In genomic region chr6:90497411-90497810, GRCh38 we compare ENCODE assay signal across 1 cellular context.
TF ChIP-seq lines count a peak whose summit lies in the region.

No MANE protein-coding gene starts in this region.

TF ChIP-seq in A549, 52 proteins besides CTCF, POLR2A, EP300 and RAD21 (continued from another document):
- no peak for TF ChIP-seq ATOH8 (CRISPR knock-in tag; IDR thresholded peaks at IDR 0.05; ENCODE audit: low read depth)
- TF ChIP-seq CHD2 (IDR thresholded peaks at IDR 0.05; ENCODE audit: low read length, partially characterized antibody), result no peak
- TF ChIP-seq PHF8 (IDR thresholded peaks at IDR 0.05; ENCODE audit: borderline replicate concordance, low read depth), result no peak
- TF ChIP-seq MYC (IDR thresholded peaks at IDR 0.05; ENCODE audit: borderline replicate concordance, low read length), result no peak
- TF ChIP-seq MAZ (IDR thresholded peaks at IDR 0.05; ENCODE audit: borderline replicate concordance, low read depth, low read length), result no peak
- TF ChIP-seq, protein P1, sequence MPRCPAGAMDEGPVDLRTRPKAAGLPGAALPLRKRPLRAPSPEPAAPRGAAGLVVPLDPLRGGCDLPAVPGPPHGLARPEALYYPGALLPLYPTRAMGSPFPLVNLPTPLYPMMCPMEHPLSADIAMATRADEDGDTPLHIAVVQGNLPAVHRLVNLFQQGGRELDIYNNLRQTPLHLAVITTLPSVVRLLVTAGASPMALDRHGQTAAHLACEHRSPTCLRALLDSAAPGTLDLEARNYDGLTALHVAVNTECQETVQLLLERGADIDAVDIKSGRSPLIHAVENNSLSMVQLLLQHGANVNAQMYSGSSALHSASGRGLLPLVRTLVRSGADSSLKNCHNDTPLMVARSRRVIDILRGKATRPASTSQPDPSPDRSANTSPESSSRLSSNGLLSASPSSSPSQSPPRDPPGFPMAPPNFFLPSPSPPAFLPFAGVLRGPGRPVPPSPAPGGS (IDR thresholded peaks at IDR 0.05), result no peak
- TF ChIP-seq RFX5 (IDR thresholded peaks at IDR 0.05), result no peak
- TF ChIP-seq RNF2 (IDR thresholded peaks at IDR 0.05; ENCODE audit: borderline replicate concordance, low read depth), result no peak
- no peak for TF ChIP-seq JUNB (IDR thresholded peaks at IDR 0.05)
- no peak for TF ChIP-seq CBX2 (IDR thresholded peaks at IDR 0.05; ENCODE audit: borderline replicate concordance, low read depth)
